ENCODE assay signal across 2 cellular contexts in genomic region chr20:59938696-59939051, GRCh38.
TF ChIP-seq lines count a peak whose summit lies in the region.

No MANE protein-coding gene starts in this region.

TF ChIP-seq in SK-N-SH, 30 proteins besides CTCF, POLR2A, EP300 and RAD21 (continued from another document):
- TF ChIP-seq PBX3 (IDR thresholded peaks at IDR 0.05) (no peak), NFIC (IDR thresholded peaks at IDR 0.05; ENCODE audit: borderline replicate concordance) (no peak), ELF1 (IDR thresholded peaks at IDR 0.05) (no peak), GATA2 (CRISPR knock-in tag; IDR thresholded peaks at IDR 0.05) (no peak), YY1 (IDR thresholded peaks at IDR 0.05; ENCODE audit: low read depth) (no peak), RFX5 (IDR thresholded peaks at IDR 0.05; ENCODE audit: low read length) (no peak), EZH2phosphoT487 (IDR thresholded peaks at IDR 0.05; ENCODE audit: borderline replicate concordance, low read depth) (no peak), MAX (IDR thresholded peaks at IDR 0.05; ENCODE audit: low read depth) (no peak), FOXM1 (IDR thresholded peaks at IDR 0.05; ENCODE audit: low read depth) (no peak)
- TF ChIP-seq, protein P1, sequence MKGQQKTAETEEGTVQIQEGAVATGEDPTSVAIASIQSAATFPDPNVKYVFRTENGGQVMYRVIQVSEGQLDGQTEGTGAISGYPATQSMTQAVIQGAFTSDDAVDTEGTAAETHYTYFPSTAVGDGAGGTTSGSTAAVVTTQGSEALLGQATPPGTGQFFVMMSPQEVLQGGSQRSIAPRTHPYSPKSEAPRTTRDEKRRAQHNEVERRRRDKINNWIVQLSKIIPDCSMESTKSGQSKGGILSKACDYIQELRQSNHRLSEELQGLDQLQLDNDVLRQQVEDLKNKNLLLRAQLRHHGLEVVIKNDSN (IDR thresholded peaks at IDR 0.05; ENCODE audit: borderline replicate concordance, low read depth) = no peak

TF ChIP-seq in SK-N-SH treated with all-trans-retinoic acid at 6 μM for 48 hours, 23 proteins besides CTCF, POLR2A, EP300 and RAD21:
- no peak for TF ChIP-seq TSHZ2 (CRISPR knock-in tag; IDR thresholded peaks at IDR 0.05)
- no peak for TF ChIP-seq ESRRG (CRISPR knock-in tag; IDR thresholded peaks at IDR 0.05)
- TF ChIP-seq OSR1 (CRISPR knock-in tag; IDR thresholded peaks at IDR 0.05) = no peak
- no peak for TF ChIP-seq PPARA (CRISPR knock-in tag; IDR thresholded peaks at IDR 0.05; ENCODE audit: borderline replicate concordance)
- no peak for TF ChIP-seq GLIS3 (CRISPR knock-in tag; IDR thresholded peaks at IDR 0.05)
- no peak for TF ChIP-seq SNAI2 (CRISPR knock-in tag; IDR thresholded peaks at IDR 0.05)
- no peak for TF ChIP-seq ARNTL (CRISPR knock-in tag; IDR thresholded peaks at IDR 0.05; ENCODE audit: borderline replicate concordance, low read depth)
- TF ChIP-seq ZNF8 (CRISPR knock-in tag; IDR thresholded peaks at IDR 0.05) = no peak
- no peak for TF ChIP-seq ZC3H10 (CRISPR knock-in tag; IDR thresholded peaks at IDR 0.05)
- TF ChIP-seq ZFP30 (CRISPR knock-in tag; IDR thresholded peaks at IDR 0.05) = no peak
- no peak for TF ChIP-seq TCF4 (CRISPR knock-in tag; IDR thresholded peaks at IDR 0.05; ENCODE audit: borderline replicate concordance)
- no peak for TF ChIP-seq CSDC2 (CRISPR knock-in tag; IDR thresholded peaks at IDR 0.05)
- no peak for TF ChIP-seq ZNF70 (CRISPR knock-in tag; IDR thresholded peaks at IDR 0.05)
- TF ChIP-seq CSRNP3 (CRISPR knock-in tag; IDR thresholded peaks at IDR 0.05) = no peak
